ENCODE assay signal across 14 cellular contexts in the genomic region with DNA sequence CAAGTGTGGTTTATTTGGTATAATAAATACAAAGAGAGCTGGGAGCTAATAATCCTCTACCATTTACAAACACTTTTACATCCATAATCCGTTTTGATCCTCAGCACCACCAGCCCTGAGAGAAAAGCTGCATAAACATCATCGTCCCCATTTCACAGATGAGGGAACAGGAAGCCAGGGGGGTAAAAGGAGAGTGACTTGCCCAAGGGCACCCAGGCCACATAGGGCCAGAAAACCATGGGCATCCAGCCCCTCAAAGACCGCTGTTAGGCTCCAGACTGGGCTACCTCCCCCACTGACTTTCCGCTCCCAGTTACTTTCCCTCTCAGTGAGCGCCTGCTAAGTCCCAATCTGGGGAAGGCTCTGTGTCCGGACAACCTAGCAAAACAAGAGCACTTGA. TPM values are rescaled to one million over a fixed set of nuclear protein-coding genes. Genes with fewer than 3 reads are reported as not detected.
DNase-seq lines count a peak whose midpoint lies in the region; ATAC-seq and TF ChIP-seq lines count a peak whose summit lies in the region.
"Had no signal": no experiment of that assay in that cellular context is flagged by ENCODE, and none has a peak within 500 bp of the region (broad histone marks: within the 10 kb centered on the region; RNA-seq: fewer than 3 reads in every experiment).

No MANE protein-coding gene starts in this region.

- no peak overlapping the region for H3K4me3 ChIP-seq in WERI-Rb-1 (ENCODE audit: low read depth, low read length)
- H3K4me3 ChIP-seq in endodermal cell (ENCODE audit: low read length): no peak overlapping the region
- no peak overlapping the region for H3K4me3 ChIP-seq in osteoblast (ENCODE audit: insufficient read depth, low read length)
- H3K4me3 ChIP-seq: GM23248 had no signal

- no peak for DNase-seq in WERI-Rb-1
- no peak for DNase-seq in endodermal cell
- DNase-seq in osteoblast (ENCODE audit: insufficient read length, low spot score, missing footprints): peak; percentile 85
- no peak for DNase-seq in type B pancreatic cell (ENCODE audit: extremely low spot score, unreplicated experiment)
- DNase-seq in natural killer cell: no peak
- DNase-seq in mucosa of gallbladder (ENCODE audit: low spot score): no peak
- no peak for DNase-seq in effector CD8-positive, alpha-beta T cell (lab: John Stamatoyannopoulos, UW)
- DNase-seq: C1 segment of cervical spinal cord; Calu3; CD4-positive, alpha-beta T cell; DMS 273 treated with DMSO at 0.1 percent for 48 hours; GM23248; H9 had no signal

- H3K4me1 ChIP-seq in endodermal cell (ENCODE audit: control insufficient read depth, insufficient read depth, low read length) (no peaks in the 10 kb centered on the region), osteoblast (ENCODE audit: insufficient read depth, low read length) (peaks cover 30% of the 10 kb centered on the region)

- H3K9me3 ChIP-seq in WERI-Rb-1 (ENCODE audit: severe bottlenecking) (no peaks in the 10 kb centered on the region), endodermal cell (ENCODE audit: control insufficient read depth, low read length) (no peaks in the 10 kb centered on the region), osteoblast (ENCODE audit: low read depth, low read length) (no peaks in the 10 kb centered on the region)

- no peak overlapping the region for H3K4me3 Mint-ChIP-seq in endodermal cell
- peak overlapping the region; percentile 18 for H3K4me3 Mint-ChIP-seq in type B pancreatic cell
- H3K4me3 Mint-ChIP-seq in natural killer cell: no peak overlapping the region
- H3K4me3 Mint-ChIP-seq: B cell; CD4-positive, alpha-beta T cell; H9 had no signal

- peak overlapping the region; percentile 87 for H3K27ac ChIP-seq in WERI-Rb-1
- peak overlapping the region; percentile 93 for H3K27ac ChIP-seq in endodermal cell (ENCODE audit: low read depth, low read length)
- no peak overlapping the region for H3K27ac ChIP-seq in osteoblast (ENCODE audit: low read depth, low read length)
- H3K27ac ChIP-seq: GM23248 had no signal

- H3K27me3 ChIP-seq in WERI-Rb-1 (ENCODE audit: insufficient read depth, low read depth, severe bottlenecking) (no peaks in the 10 kb centered on the region), endodermal cell (ENCODE audit: control insufficient read depth, insufficient read depth, low read length, poor library complexity, severe bottlenecking) (peaks cover 11% of the 10 kb centered on the region), osteoblast (ENCODE audit: insufficient read depth, low read length) (no peaks in the 10 kb centered on the region)

- peaks cover 4% of the 10 kb centered on the region; the same call in 1 of the 2 replicates for H3K36me3 ChIP-seq in WERI-Rb-1
- no peaks in the 10 kb centered on the region for H3K36me3 ChIP-seq in endodermal cell (ENCODE audit: control insufficient read depth, insufficient read depth, low read length)
- H3K36me3 ChIP-seq in osteoblast (ENCODE audit: insufficient read depth, low read length): no peaks in the 10 kb centered on the region

- WGBS in endodermal cell (ENCODE audit: insufficient coverage in 1 of 2, insufficient read length in 1 of 2), 2 experiments: 90 to 93% methylated on average over 6 of the region's 6 CpGs

- H3K9ac ChIP-seq in endodermal cell (ENCODE audit: extremely low read depth, low read length, poor library complexity, severe bottlenecking): no peak overlapping the region
- H3K9ac ChIP-seq: GM23248 had no signal

- intact Hi-C loops in natural killer cell (cut with micrococcal nuclease): no loop called here

- H2AFZ ChIP-seq in osteoblast (ENCODE audit: low read length): no peak overlapping the region
- H2AFZ ChIP-seq: GM23248 had no signal

- no peaks in the 10 kb centered on the region for H3K36me3 Mint-ChIP-seq in endodermal cell (ENCODE audit: low read depth)
- no peaks in the 10 kb centered on the region for H3K36me3 Mint-ChIP-seq in type B pancreatic cell
- H3K36me3 Mint-ChIP-seq in natural killer cell: no peaks in the 10 kb centered on the region

- TF ChIP-seq CTCF in WERI-Rb-1 (IDR thresholded peaks at IDR 0.05; ENCODE audit: low read depth, low read length): no peak
- TF ChIP-seq CTCF in endodermal cell (conservative IDR thresholded peaks at IDR 0.05): no peak
- TF ChIP-seq CTCF in osteoblast (IDR thresholded peaks at IDR 0.05; ENCODE audit: extremely low read depth, low read depth, low read length): no peak
- no peak for TF ChIP-seq CTCF in type B pancreatic cell (conservative IDR thresholded peaks at IDR 0.05)
- TF ChIP-seq CTCF in natural killer cell (IDR thresholded peaks at IDR 0.05): no peak

- H4K20me1 ChIP-seq in osteoblast (ENCODE audit: insufficient read depth, low read length): no peaks in the 10 kb centered on the region

- H3K4me1 Mint-ChIP-seq in endodermal cell: peaks cover 3% of the 10 kb centered on the region
- peaks cover 16% of the 10 kb centered on the region for H3K4me1 Mint-ChIP-seq in type B pancreatic cell (ENCODE audit: unreplicated experiment)
- H3K4me1 Mint-ChIP-seq in natural killer cell: no peaks in the 10 kb centered on the region
- H3K4me1 Mint-ChIP-seq: B cell had no signal

- H3K9me3 Mint-ChIP-seq in endodermal cell (no peaks in the 10 kb centered on the region), type B pancreatic cell (no peaks in the 10 kb centered on the region), natural killer cell (no peaks in the 10 kb centered on the region)
- H3K9me3 Mint-ChIP-seq: CD4-positive, alpha-beta T cell; H9 had no signal

- no peak overlapping the region for H3K27ac Mint-ChIP-seq in endodermal cell
- no peak overlapping the region for H3K27ac Mint-ChIP-seq in type B pancreatic cell
- H3K27ac Mint-ChIP-seq in natural killer cell: peak overlapping the region in 1 of 2 donors; percentile 35
- H3K27ac Mint-ChIP-seq: B cell; CD4-positive, alpha-beta T cell had no signal

- H3K27me3 Mint-ChIP-seq in endodermal cell (ENCODE audit: insufficient read depth): peaks cover 10% of the 10 kb centered on the region
- peaks cover 17% of the 10 kb centered on the region for H3K27me3 Mint-ChIP-seq in type B pancreatic cell
- H3K27me3 Mint-ChIP-seq in natural killer cell (ENCODE audit: low read depth in 2 of 2): peaks cover 0 to 15% of the 10 kb centered on the region in 2 donors
- H3K27me3 Mint-ChIP-seq: CD4-positive, alpha-beta T cell had no signal

- H3K79me2 ChIP-seq in osteoblast (ENCODE audit: insufficient read depth, low read length): no peaks in the 10 kb centered on the region

- no peak overlapping the region for H3K4me2 ChIP-seq in osteoblast (ENCODE audit: insufficient read depth, low read length)

- no peak for ATAC-seq in natural killer cell

RNA-seq across cellular contexts. Expression of a gene that starts 6.7 kb away (rescaled TPM):
- 1 to 10 TPM; 3.2 to 7.0 TPM for total RNA-seq in endodermal cell
- 10.6 TPM for polyA plus RNA-seq in endodermal cell (2013, experiment 1 of 2)
- polyA plus RNA-seq in endodermal cell (2013, experiment 2 of 2): 6.9 TPM
- total RNA-seq in osteoblast: 0.72 and 2.9 TPM in 2 replicates
- 1.0 and 9.9 TPM in 2 replicates for total RNA-seq in type B pancreatic cell (ENCODE audit: low replicate concordance)
- 1 to 10 TPM in 1 of 3 donors, under 1 TPM in 2; 0.14 to 1.6 (median 0.32) TPM for total RNA-seq in natural killer cell
- total RNA-seq in mucosa of gallbladder: 0.58 TPM

RNA-seq across cellular contexts. Expression of a gene that starts 18.7 kb away (rescaled TPM):
- total RNA-seq in endodermal cell (1 to 10 TPM; 4.1 to 4.8 TPM), osteoblast (45.6 and 47.7 TPM in 2 replicates), type B pancreatic cell (ENCODE audit: low replicate concordance) (5.8 and 6.9 TPM in 2 replicates), natural killer cell (1 to 10 TPM in 1 of 3 donors, under 1 TPM in 2; 0.26 to 2.1 (median 0.39) TPM), mucosa of gallbladder (30.6 TPM)
- polyA plus RNA-seq in endodermal cell (2013, experiment 1 of 2): 1.3 TPM
- 2.1 TPM for polyA plus RNA-seq in endodermal cell (2013, experiment 2 of 2)

RNA-seq across cellular contexts. Expression of a gene that starts 29.6 kb away (rescaled TPM):
- 10 to 100 TPM; 34.4 to 37.6 TPM for total RNA-seq in endodermal cell
- 25.0 TPM for polyA plus RNA-seq in endodermal cell (2013, experiment 1 of 2)
- 18.6 TPM for polyA plus RNA-seq in endodermal cell (2013, experiment 2 of 2)
- total RNA-seq in osteoblast: 26.8 and 30.6 TPM in 2 replicates
- 35.3 and 38.5 TPM in 2 replicates for total RNA-seq in type B pancreatic cell (ENCODE audit: low replicate concordance)
- 100 to 1,000 TPM; 128 to 145 (median 133) TPM for total RNA-seq in natural killer cell
- total RNA-seq in mucosa of gallbladder: 84.0 TPM

RNA-seq across cellular contexts. Expression of a gene that starts 46.2 kb away (rescaled TPM):
- total RNA-seq in endodermal cell (10 to 100 TPM; 23.8 to 25.0 TPM), osteoblast (2.2 and 2.9 TPM in 2 replicates), type B pancreatic cell (ENCODE audit: low replicate concordance) (19.3 and 25.0 TPM in 2 replicates), natural killer cell (10 to 100 TPM; 32.9 to 34.5 (median 33.9) TPM), mucosa of gallbladder (17.6 TPM)
- 21.0 TPM for polyA plus RNA-seq in endodermal cell (2013, experiment 1 of 2)
- polyA plus RNA-seq in endodermal cell (2013, experiment 2 of 2): 18.2 TPM

RNA-seq across cellular contexts. Expression of a gene that starts 54.9 kb away (rescaled TPM):
- total RNA-seq in endodermal cell: 10 to 100 TPM; 16.9 to 17.7 TPM
- 9.2 TPM for polyA plus RNA-seq in endodermal cell (2013, experiment 1 of 2)
- 10.4 TPM for polyA plus RNA-seq in endodermal cell (2013, experiment 2 of 2)
- total RNA-seq in osteoblast: 63.3 and 66.0 TPM in 2 replicates
- 18.7 and 19.4 TPM in 2 replicates for total RNA-seq in type B pancreatic cell (ENCODE audit: low replicate concordance)
- total RNA-seq in natural killer cell: 10 to 100 TPM; 10.8 to 19.8 (median 12.8) TPM
- total RNA-seq in mucosa of gallbladder: 34.4 TPM
